10 cellular contexts compared by ENCODE assay signal in genomic region chr2:98505311-98505808, GRCh38.
DNase-seq lines count a peak whose midpoint lies in the region; ATAC-seq and TF ChIP-seq lines count a peak whose summit lies in the region.
"Had no signal": no experiment of that assay in that cellular context is flagged by ENCODE, and none has a peak within 500 bp of the region (broad histone marks: within the 10 kb centered on the region; RNA-seq: fewer than 3 reads in every experiment).

No MANE protein-coding gene starts in this region.

- ATAC-seq in effector memory CD8-positive, alpha-beta T cell (replicated peaks): peak; percentile 45
- ATAC-seq in HG03159 (IDR thresholded peaks at IDR 0.05; ENCODE audit: unreplicated experiment): no peak
- ATAC-seq in HG03439 (IDR thresholded peaks at IDR 0.05; ENCODE audit: unreplicated experiment): no peak
- ATAC-seq in HG02678 (IDR thresholded peaks at IDR 0.05; ENCODE audit: unreplicated experiment): no peak
- ATAC-seq in HG03108 (IDR thresholded peaks at IDR 0.05; ENCODE audit: unreplicated experiment): no peak

- no peak for TF ChIP-seq CTCF in neural progenitor cell (IDR thresholded peaks at IDR 0.05)

- H3K79me2 ChIP-seq in neural progenitor cell (ENCODE audit: low read depth): no peaks in the 10 kb centered on the region

- POLR2A ChIA-PET in CD4-positive, alpha-beta memory T cell (lab: Charles Lee; ENCODE audit: partially characterized antibody): interaction anchor here (0.7 to 2.4 kb wide), 3 partner anchors 41 to 92 kb away, joined by 3 to 9 read pairs (median 8); no protein-coding TSS in a partner anchor

- H2AFZ ChIP-seq in neural progenitor cell (replicated peaks): no peak overlapping the region

- intact Hi-C loops in CD4-positive, alpha-beta memory T cell (cut with micrococcal nuclease): no loop called here

- peaks cover 5% of the 10 kb centered on the region for H4K20me1 ChIP-seq in neural progenitor cell (ENCODE audit: low read depth)

- no peaks in the 10 kb centered on the region for H3K9me3 ChIP-seq in CD4-positive, alpha-beta memory T cell (ENCODE audit: control insufficient read depth in 1 of 2, low read length in 2 of 2)
- H3K9me3 ChIP-seq in neural progenitor cell (ENCODE audit: low read depth): no peaks in the 10 kb centered on the region

- H3K9ac ChIP-seq in neural progenitor cell: no peak overlapping the region

- H3K36me3 ChIP-seq in CD4-positive, alpha-beta memory T cell (ENCODE audit: insufficient read depth, low read length): peaks cover 12% of the 10 kb centered on the region
- H3K36me3 ChIP-seq in neural progenitor cell: no peaks in the 10 kb centered on the region

- CTCF ChIA-PET in CD4-positive, alpha-beta memory T cell (lab: Charles Lee; ENCODE audit: partially characterized antibody): interaction anchor here (0.9 to 3.3 kb wide), 9 partner anchors 9 to 93 kb away, joined by 3 to 17 read pairs (median 4); no protein-coding TSS in a partner anchor

- peaks cover 13 to 48% of the 10 kb centered on the region in 2 donors for H3K36me3 Mint-ChIP-seq in CD4-positive, alpha-beta memory T cell
- peaks cover 16% of the 10 kb centered on the region for H3K36me3 Mint-ChIP-seq in effector memory CD8-positive, alpha-beta T cell (ENCODE audit: insufficient read depth)
- peaks cover 12% of the 10 kb centered on the region for H3K36me3 Mint-ChIP-seq in neural progenitor cell

- no peaks in the 10 kb centered on the region for H3K9me3 Mint-ChIP-seq in CD4-positive, alpha-beta memory T cell
- no peaks in the 10 kb centered on the region for H3K9me3 Mint-ChIP-seq in effector memory CD8-positive, alpha-beta T cell
- peaks cover 6% of the 10 kb centered on the region for H3K9me3 Mint-ChIP-seq in neural progenitor cell

- H3K4me1 ChIP-seq in CD4-positive, alpha-beta memory T cell (ENCODE audit: insufficient read depth, low read length): peaks cover 93% of the 10 kb centered on the region
- H3K4me1 ChIP-seq in neural progenitor cell: no peaks in the 10 kb centered on the region

- H3F3A ChIP-seq in neural progenitor cell (ENCODE audit: low read depth): no peaks in the 10 kb centered on the region

- peak overlapping the region; percentile 24 for H3K27ac ChIP-seq in CD4-positive, alpha-beta memory T cell (ENCODE audit: low read depth, low read length)
- H3K27ac ChIP-seq in neural progenitor cell: no peak overlapping the region

- DNase-seq in CD4-positive, alpha-beta memory T cell: peak in 2 of 5 donors; percentile 24 to 31
- DNase-seq in NOMO-1 treated with dmso at 0.1 percent for 144 hours (lab: John Stamatoyannopoulos, UW; ENCODE audit: unreplicated experiment) (peak; percentile 78), neural progenitor cell (ENCODE audit: low spot score) (no peak)
- DNase-seq in effector memory CD8-positive, alpha-beta T cell: peak in 1 of 3 experiments; percentile 13
- DNase-seq: central memory CD4-positive, alpha-beta T cell; EL had no signal

- no peaks in the 10 kb centered on the region for H3K27me3 ChIP-seq in CD4-positive, alpha-beta memory T cell (ENCODE audit: insufficient read depth, low read length)
- no peaks in the 10 kb centered on the region for H3K27me3 ChIP-seq in neural progenitor cell

- peak overlapping the region in 7 of 8 donors; percentile 8 to 73 (median 42) for H3K4me3 Mint-ChIP-seq in CD4-positive, alpha-beta memory T cell
- H3K4me3 Mint-ChIP-seq in effector memory CD8-positive, alpha-beta T cell: peak overlapping the region; percentile 31 to 58
- no peak overlapping the region for H3K4me3 Mint-ChIP-seq in neural progenitor cell

- peak overlapping the region; percentile 65 to 85 (median 79) for H3K27ac Mint-ChIP-seq in CD4-positive, alpha-beta memory T cell
- peak overlapping the region; percentile 73 to 85 for H3K27ac Mint-ChIP-seq in effector memory CD8-positive, alpha-beta T cell
- H3K27ac Mint-ChIP-seq in neural progenitor cell: peak overlapping the region; percentile 50

- H3K4me3 ChIP-seq in CD4-positive, alpha-beta memory T cell (ENCODE audit: low read length in 2 of 2): no peak overlapping the region
- H3K4me3 ChIP-seq in neural progenitor cell: no peak overlapping the region

- H3K4me1 Mint-ChIP-seq in CD4-positive, alpha-beta memory T cell: peaks cover 73 to 95% (median 85%) of the 10 kb centered on the region in 4 donors
- peaks cover 81 to 90% of the 10 kb centered on the region in 2 donors for H3K4me1 Mint-ChIP-seq in effector memory CD8-positive, alpha-beta T cell (ENCODE audit: low read depth in 2 of 2)
- H3K4me1 Mint-ChIP-seq in neural progenitor cell: peaks cover 65% of the 10 kb centered on the region

- no peaks in the 10 kb centered on the region for H3K27me3 Mint-ChIP-seq in CD4-positive, alpha-beta memory T cell
- no peaks in the 10 kb centered on the region for H3K27me3 Mint-ChIP-seq in effector memory CD8-positive, alpha-beta T cell
- H3K27me3 Mint-ChIP-seq in neural progenitor cell (ENCODE audit: insufficient read depth, low read depth): peaks cover 2% of the 10 kb centered on the region

- no peak overlapping the region for H3K4me2 ChIP-seq in neural progenitor cell
